1 cellular context compared by ENCODE assay signal in genomic region chr12:8081228-8081920, GRCh38.
TF ChIP-seq lines count a peak whose summit lies in the region.

No MANE protein-coding gene starts in this region.

TF ChIP-seq in K562, 482 proteins besides CTCF, POLR2A, EP300 and RAD21 (continued from another document):
- TF ChIP-seq PBX2 (CRISPR knock-in tag; IDR thresholded peaks at IDR 0.05; ENCODE audit: low read depth) (no peak), PBX2 (tag; conservative IDR thresholded peaks at IDR 0.05; ENCODE audit: low read depth) (no peak), NFE2 (IDR thresholded peaks at IDR 0.05; ENCODE audit: low read depth) (no peak), MBD2 (IDR thresholded peaks at IDR 0.05; ENCODE audit: borderline replicate concordance, low read depth) (no peak), ZNF232 (CRISPR knock-in tag; IDR thresholded peaks at IDR 0.05) (no peak), MAX (CRISPR knock-in tag; IDR thresholded peaks at IDR 0.05) (no peak), AFF4 (CRISPR knock-in tag; IDR thresholded peaks at IDR 0.05) (peak; percentile 38; the same call in 1 of the 2 replicates), POLR3A (IDR thresholded peaks at IDR 0.05; ENCODE audit: borderline replicate concordance, extremely low read depth, insufficient read depth, insufficient read length) (no peak), ARID3B (CRISPR knock-in tag; IDR thresholded peaks at IDR 0.05; ENCODE audit: borderline replicate concordance) (no peak), TFAP4 (CRISPR knock-in tag; IDR thresholded peaks at IDR 0.05; ENCODE audit: borderline replicate concordance) (no peak), ZNF24 (IDR thresholded peaks at IDR 0.05) (no peak), KLF16 (IDR thresholded peaks at IDR 0.05) (no peak), AFF1 (IDR thresholded peaks at IDR 0.05; ENCODE audit: low read depth in 1 of 2, partially characterized antibody in 2 of 2) (peak in 1 of 2 experiments; percentile 31), USF1 (CRISPR knock-in tag; IDR thresholded peaks at IDR 0.05) (no peak), CEBPZ (IDR thresholded peaks at IDR 0.05; ENCODE audit: borderline replicate concordance, low read depth, low read length) (no peak), KDM1A (IDR thresholded peaks at IDR 0.05) (no peak), ZNF280A (IDR thresholded peaks at IDR 0.05; ENCODE audit: low read depth, partially characterized antibody) (no peak), GABPA (tag; conservative IDR thresholded peaks at IDR 0.05; ENCODE audit: low read depth) (no peak), FOXP1 (CRISPR knock-in tag; IDR thresholded peaks at IDR 0.05) (no peak)
